In the genomic region with DNA sequence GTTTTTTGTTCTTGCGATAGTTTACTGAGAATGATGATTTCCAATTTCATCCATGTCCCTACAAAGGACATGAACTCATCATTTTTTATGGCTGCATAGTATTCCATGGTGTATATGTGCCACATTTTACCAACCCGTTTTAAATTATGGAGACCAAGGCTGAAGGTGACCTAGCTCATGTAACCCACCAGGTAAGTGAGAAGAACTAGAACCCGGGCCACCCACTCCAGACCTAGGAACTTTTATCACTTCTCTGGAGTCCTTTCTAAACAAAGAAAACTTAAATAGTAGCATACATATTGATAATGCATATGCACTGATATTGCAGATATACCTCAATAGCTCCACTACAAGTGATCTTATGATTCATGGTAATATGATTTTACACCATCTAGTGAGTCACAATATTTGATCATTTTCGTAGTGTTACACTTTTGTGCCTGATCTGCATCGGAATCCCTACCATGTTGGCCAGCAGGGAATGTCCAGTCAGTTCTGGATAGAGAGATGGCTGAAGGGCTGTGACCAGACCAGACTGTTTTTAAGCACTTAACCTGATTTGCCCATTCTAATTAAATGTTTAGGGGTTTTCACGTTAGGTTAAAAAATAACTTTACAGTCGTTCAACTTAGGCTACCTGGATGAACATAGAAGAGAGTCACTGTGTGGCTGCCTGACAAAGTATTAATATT, we compare ENCODE assay signal across 10 cellular contexts. TPM values are rescaled to one million over a fixed set of nuclear protein-coding genes. Genes with fewer than 3 reads are reported as not detected.
"Had no signal": no experiment of that assay in that cellular context is flagged by ENCODE, and none has a peak within 500 bp of the region (broad histone marks: within the 10 kb centered on the region; RNA-seq: fewer than 3 reads in every experiment).

No MANE protein-coding gene starts in this region.

- DNase-seq: GM23248, GOT3, H7, H9, HCEC 1CT, HFFc6 had no signal

- H3K4me2 ChIP-seq: GM23338 had no signal

- H3K27ac ChIP-seq: GM23248 had no signal

- H3K4me1 ChIP-seq: HAP-1 had no signal

- H3K4me3 Mint-ChIP-seq: GM23338, H9, HFFc6 had no signal

- H3K9me3 Mint-ChIP-seq: GM23338, H9, HFFc6 had no signal

- H3K4me3 ChIP-seq: GM23248, GM23338, HAP-1 had no signal

- H3K36me3 ChIP-seq: HAP-1 had no signal

- FAIRE-seq: H1, H54 had no signal

- H3K27ac Mint-ChIP-seq: GM23338, HFFc6 had no signal

- H3K9me3 ChIP-seq: HAP-1 had no signal

- H3K4me1 Mint-ChIP-seq: GM23338 had no signal

RNA-seq across cellular contexts. Expression of a gene that starts 49.0 kb away (rescaled TPM):
- total RNA-seq: H9 had no signal
